1 cellular context compared by ENCODE assay signal in genomic region chr11:108498046-108498815, GRCh38.
A peak's percentile ranks its signal among the peaks of the same experiment; 100 is the strongest.
TF ChIP-seq lines count a peak whose summit lies in the region.

Gene POGLUT3 (minus strand): TSS chr11:108498384. CDS start chr11:108498366, 18 bp downstream.

TF ChIP-seq in HepG2, 621 proteins besides CTCF, POLR2A, EP300 and RAD21 (continued from another document and continues in another):
- TF ChIP-seq ZBED4 (CRISPR knock-in tag; IDR thresholded peaks at IDR 0.05; ENCODE audit: borderline replicate concordance) (peak; percentile 35; the same call in 1 of the 2 replicates), DNMT3B (CRISPR knock-in tag; conservative IDR thresholded peaks at IDR 0.05) (no peak), ATF3 (CRISPR knock-in tag; IDR thresholded peaks at IDR 0.05) (no peak), TEAD2 (CRISPR knock-in tag; IDR thresholded peaks at IDR 0.05) (peak; percentile 39; the same call in 1 of the 2 replicates), SRF (IDR thresholded peaks at IDR 0.05; ENCODE audit: low read depth, low read length) (no peak), DNMT1 (CRISPR knock-in tag; IDR thresholded peaks at IDR 0.05) (no peak; the same call in 1 of the 2 replicates), MEIS1 (CRISPR knock-in tag; IDR thresholded peaks at IDR 0.05; ENCODE audit: borderline replicate concordance) (no peak), ZNF704 (CRISPR knock-in tag; IDR thresholded peaks at IDR 0.05; ENCODE audit: borderline replicate concordance) (no peak; the same call in 1 of the 2 replicates), ZNF781 (CRISPR knock-in tag; IDR thresholded peaks at IDR 0.05; ENCODE audit: borderline replicate concordance, not compliant biosample characterization) (no peak), SKI (IDR thresholded peaks at IDR 0.05; ENCODE audit: partially characterized antibody) (no peak), ZSCAN20 (CRISPR knock-in tag; IDR thresholded peaks at IDR 0.05; ENCODE audit: borderline replicate concordance) (0 out of 2 replicates have a peak, but pooled peaks have one; percentile 72), PCBP1 (IDR thresholded peaks at IDR 0.05; ENCODE audit: borderline replicate concordance, low read depth, low read length) (no peak), NR0B2 (CRISPR knock-in tag; IDR thresholded peaks at IDR 0.05) (no peak; the same call in 1 of the 2 replicates), ZXDC (CRISPR knock-in tag; IDR thresholded peaks at IDR 0.05) (no peak; the same call in 1 of the 2 replicates), CAMTA2 (CRISPR knock-in tag; IDR thresholded peaks at IDR 0.05; ENCODE audit: borderline replicate concordance) (no peak), SRSF9 (IDR thresholded peaks at IDR 0.05; ENCODE audit: borderline replicate concordance, insufficient read depth, low read depth, low read length, poor library complexity, severe bottlenecking) (no peak), ZKSCAN8 (CRISPR knock-in tag; IDR thresholded peaks at IDR 0.05; ENCODE audit: borderline replicate concordance) (no peak), ZNF558 (CRISPR knock-in tag; IDR thresholded peaks at IDR 0.05; ENCODE audit: borderline replicate concordance) (no peak), AGO2 (optimal IDR thresholded peaks at IDR 0.05; ENCODE audit: low read depth, low read length) (peak; percentile 80), ZNF7 (CRISPR knock-in tag; IDR thresholded peaks at IDR 0.05) (no peak), ARHGAP35 (CRISPR knock-in tag; IDR thresholded peaks at IDR 0.05; ENCODE audit: borderline replicate concordance) (0 out of 2 replicates have a peak, but pooled peaks have one; percentile 6), TFAP4 (IDR thresholded peaks at IDR 0.05; ENCODE audit: borderline replicate concordance, low read depth) (no peak), ZNF782 (CRISPR knock-in tag; IDR thresholded peaks at IDR 0.05; ENCODE audit: borderline replicate concordance) (no peak), ZNF703 (CRISPR knock-in tag; IDR thresholded peaks at IDR 0.05; ENCODE audit: borderline replicate concordance) (no peak), GPN1 (CRISPR knock-in tag; IDR thresholded peaks at IDR 0.05; ENCODE audit: borderline replicate concordance) (no peak), POLR2G (IDR thresholded peaks at IDR 0.05; ENCODE audit: low read depth, low read length) (peak; percentile 23; the same call in 1 of the 2 replicates), TP53 (CRISPR knock-in tag; conservative IDR thresholded peaks at IDR 0.05) (no peak), ZC3H4 (CRISPR knock-in tag; IDR thresholded peaks at IDR 0.05; ENCODE audit: borderline replicate concordance) (no peak), ZNF124 (CRISPR knock-in tag; IDR thresholded peaks at IDR 0.05) (no peak), MAFK (conservative IDR thresholded peaks at IDR 0.05 in 1 of 2, IDR thresholded peaks at IDR 0.05 in 1 of 2; ENCODE audit: low read length in 2 of 2) (no peak), ZNF879 (CRISPR knock-in tag; IDR thresholded peaks at IDR 0.05) (no peak), HDAC1 (CRISPR knock-in tag; IDR thresholded peaks at IDR 0.05) (no peak; the same call in 1 of the 2 replicates), MATR3 (CRISPR knock-in tag; IDR thresholded peaks at IDR 0.05) (no peak), MED8 (CRISPR knock-in tag; IDR thresholded peaks at IDR 0.05; ENCODE audit: insufficient replicate concordance) (no peak)
- TF ChIP-seq, protein P1, sequence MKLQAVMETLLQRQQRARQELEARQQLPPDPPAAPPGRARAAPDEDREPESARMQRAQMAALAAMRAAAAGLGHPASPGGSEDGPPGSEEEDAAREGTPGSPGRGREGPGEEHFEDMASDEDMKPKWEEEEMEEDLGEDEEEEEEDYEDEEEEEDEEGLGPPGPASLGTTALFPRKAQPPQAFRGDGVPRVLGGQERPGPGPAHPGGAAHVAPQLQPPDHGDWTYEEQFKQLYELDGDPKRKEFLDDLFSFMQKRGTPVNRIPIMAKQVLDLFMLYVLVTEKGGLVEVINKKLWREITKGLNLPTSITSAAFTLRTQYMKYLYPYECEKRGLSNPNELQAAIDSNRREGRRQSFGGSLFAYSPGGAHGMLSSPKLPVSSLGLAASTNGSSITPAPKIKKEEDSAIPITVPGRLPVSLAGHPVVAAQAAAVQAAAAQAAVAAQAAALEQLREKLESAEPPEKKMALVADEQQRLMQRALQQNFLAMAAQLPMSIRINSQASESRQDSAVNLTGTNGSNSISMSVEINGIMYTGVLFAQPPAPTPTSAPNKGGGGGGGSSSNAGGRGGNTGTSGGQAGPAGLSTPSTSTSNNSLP (IDR thresholded peaks at IDR 0.05; ENCODE audit: low read depth, low read length) = no peak
- TF ChIP-seq, protein P2, sequence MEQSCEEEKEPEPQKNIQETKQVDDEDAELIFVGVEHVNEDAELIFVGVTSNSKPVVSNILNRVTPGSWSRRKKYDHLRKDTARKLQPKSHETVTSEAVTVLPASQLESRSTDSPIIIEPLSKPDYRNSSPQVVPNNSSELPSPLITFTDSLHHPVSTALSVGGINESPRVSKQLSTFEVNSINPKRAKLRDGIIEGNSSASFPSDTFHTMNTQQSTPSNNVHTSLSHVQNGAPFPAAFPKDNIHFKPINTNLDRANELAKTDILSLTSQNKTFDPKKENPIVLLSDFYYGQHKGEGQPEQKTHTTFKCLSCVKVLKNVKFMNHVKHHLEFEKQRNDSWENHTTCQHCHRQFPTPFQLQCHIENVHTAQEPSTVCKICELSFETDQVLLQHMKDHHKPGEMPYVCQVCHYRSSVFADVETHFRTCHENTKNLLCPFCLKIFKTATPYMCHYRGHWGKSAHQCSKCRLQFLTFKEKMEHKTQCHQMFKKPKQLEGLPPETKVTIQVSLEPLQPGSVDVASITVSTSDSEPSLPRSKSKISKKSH (CRISPR knock-in tag; IDR thresholded peaks at IDR 0.05; ENCODE audit: borderline replicate concordance) = peak; percentile 83; the same call in 1 of the 2 replicates
- TF ChIP-seq, protein P3, sequence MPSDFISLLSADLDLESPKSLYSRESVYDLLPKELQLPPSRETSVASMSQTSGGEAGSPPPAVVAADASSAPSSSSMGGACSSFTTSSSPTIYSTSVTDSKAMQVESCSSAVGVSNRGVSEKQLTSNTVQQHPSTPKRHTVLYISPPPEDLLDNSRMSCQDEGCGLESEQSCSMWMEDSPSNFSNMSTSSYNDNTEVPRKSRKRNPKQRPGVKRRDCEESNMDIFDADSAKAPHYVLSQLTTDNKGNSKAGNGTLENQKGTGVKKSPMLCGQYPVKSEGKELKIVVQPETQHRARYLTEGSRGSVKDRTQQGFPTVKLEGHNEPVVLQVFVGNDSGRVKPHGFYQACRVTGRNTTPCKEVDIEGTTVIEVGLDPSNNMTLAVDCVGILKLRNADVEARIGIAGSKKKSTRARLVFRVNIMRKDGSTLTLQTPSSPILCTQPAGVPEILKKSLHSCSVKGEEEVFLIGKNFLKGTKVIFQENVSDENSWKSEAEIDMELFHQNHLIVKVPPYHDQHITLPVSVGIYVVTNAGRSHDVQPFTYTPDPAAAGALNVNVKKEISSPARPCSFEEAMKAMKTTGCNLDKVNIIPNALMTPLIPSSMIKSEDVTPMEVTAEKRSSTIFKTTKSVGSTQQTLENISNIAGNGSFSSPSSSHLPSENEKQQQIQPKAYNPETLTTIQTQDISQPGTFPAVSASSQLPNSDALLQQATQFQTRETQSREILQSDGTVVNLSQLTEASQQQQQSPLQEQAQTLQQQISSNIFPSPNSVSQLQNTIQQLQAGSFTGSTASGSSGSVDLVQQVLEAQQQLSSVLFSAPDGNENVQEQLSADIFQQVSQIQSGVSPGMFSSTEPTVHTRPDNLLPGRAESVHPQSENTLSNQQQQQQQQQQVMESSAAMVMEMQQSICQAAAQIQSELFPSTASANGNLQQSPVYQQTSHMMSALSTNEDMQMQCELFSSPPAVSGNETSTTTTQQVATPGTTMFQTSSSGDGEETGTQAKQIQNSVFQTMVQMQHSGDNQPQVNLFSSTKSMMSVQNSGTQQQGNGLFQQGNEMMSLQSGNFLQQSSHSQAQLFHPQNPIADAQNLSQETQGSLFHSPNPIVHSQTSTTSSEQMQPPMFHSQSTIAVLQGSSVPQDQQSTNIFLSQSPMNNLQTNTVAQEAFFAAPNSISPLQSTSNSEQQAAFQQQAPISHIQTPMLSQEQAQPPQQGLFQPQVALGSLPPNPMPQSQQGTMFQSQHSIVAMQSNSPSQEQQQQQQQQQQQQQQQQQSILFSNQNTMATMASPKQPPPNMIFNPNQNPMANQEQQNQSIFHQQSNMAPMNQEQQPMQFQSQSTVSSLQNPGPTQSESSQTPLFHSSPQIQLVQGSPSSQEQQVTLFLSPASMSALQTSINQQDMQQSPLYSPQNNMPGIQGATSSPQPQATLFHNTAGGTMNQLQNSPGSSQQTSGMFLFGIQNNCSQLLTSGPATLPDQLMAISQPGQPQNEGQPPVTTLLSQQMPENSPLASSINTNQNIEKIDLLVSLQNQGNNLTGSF (CRISPR knock-in tag; IDR thresholded peaks at IDR 0.05) = no peak
- TF ChIP-seq, protein P4, sequence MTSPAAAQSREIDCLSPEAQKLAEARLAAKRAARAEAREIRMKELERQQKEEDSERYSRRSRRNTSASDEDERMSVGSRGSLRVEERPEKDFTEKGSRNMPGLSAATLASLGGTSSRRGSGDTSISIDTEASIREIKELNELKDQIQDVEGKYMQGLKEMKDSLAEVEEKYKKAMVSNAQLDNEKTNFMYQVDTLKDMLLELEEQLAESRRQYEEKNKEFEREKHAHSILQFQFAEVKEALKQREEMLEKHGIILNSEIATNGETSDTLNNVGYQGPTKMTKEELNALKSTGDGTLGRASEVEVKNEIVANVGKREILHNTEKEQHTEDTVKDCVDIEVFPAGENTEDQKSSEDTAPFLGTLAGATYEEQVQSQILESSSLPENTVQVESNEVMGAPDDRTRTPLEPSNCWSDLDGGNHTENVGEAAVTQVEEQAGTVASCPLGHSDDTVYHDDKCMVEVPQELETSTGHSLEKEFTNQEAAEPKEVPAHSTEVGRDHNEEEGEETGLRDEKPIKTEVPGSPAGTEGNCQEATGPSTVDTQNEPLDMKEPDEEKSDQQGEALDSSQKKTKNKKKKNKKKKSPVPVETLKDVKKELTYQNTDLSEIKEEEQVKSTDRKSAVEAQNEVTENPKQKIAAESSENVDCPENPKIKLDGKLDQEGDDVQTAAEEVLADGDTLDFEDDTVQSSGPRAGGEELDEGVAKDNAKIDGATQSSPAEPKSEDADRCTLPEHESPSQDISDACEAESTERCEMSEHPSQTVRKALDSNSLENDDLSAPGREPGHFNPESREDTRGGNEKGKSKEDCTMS (CRISPR knock-in tag; conservative IDR thresholded peaks at IDR 0.05) = no peak
